8 cellular contexts compared by ENCODE assay signal in genomic region chr6:159062564-159062945, GRCh38. TPM values are rescaled to one million over a fixed set of nuclear protein-coding genes. Genes with fewer than 3 reads are reported as not detected.
A peak's percentile ranks its signal among the peaks of the same experiment; 100 is the strongest.
DNase-seq lines count a peak whose midpoint lies in the region; ATAC-seq and TF ChIP-seq lines count a peak whose summit lies in the region.

No MANE protein-coding gene starts in this region.

- H3K4me3 ChIP-seq in HL-60 (replicated peaks; ENCODE audit: insufficient read depth, low read length) = no peak overlapping the region

- no peak for DNase-seq in activated CD4-positive, CD25-positive, alpha-beta regulatory T cell treated with anti-CD3 and anti-CD28 coated beads, Interleukin-2, amount 50 U/mL, for 72 hours
- DNase-seq in HL-60 (ENCODE audit: low read depth in 1 of 2, low spot score in 1 of 2) (peak in 1 of 2 experiments; percentile 78), SK-N-DZ (ENCODE audit: low spot score) (no peak), amniotic stem cell (lab: John Stamatoyannopoulos, UW) (no peak)
- peak; percentile 50 for DNase-seq in activated effector memory CD4-positive, alpha-beta T cell treated with Interleukin-2 at 50 U/mL for 16 hours
- peak; percentile 15 to 91 (median 60) for DNase-seq in stimulated activated naive CD4-positive, alpha-beta T cell (lab: John Stamatoyannopoulos, UW)

- peak overlapping the region; percentile 82 for H3K27ac ChIP-seq in HL-60 (replicated peaks)

- no peak for TF ChIP-seq CTCF in HL-60 (IDR thresholded peaks at IDR 0.05; ENCODE audit: insufficient read depth, low read length)

- no peaks in the 10 kb centered on the region for H3K27me3 ChIP-seq in HL-60 (ENCODE audit: insufficient read depth, poor library complexity, severe bottlenecking)

- peak; percentile 79 for ATAC-seq in activated CD4-positive, CD25-positive, alpha-beta regulatory T cell treated with anti-CD3 and anti-CD28 coated beads, Interleukin-2, amount 50 U/mL, for 24 hours
- no peak for ATAC-seq in GM21723 (IDR thresholded peaks at IDR 0.05; ENCODE audit: unreplicated experiment)

RNA-seq across cellular contexts. Expression of gene TAGAP, which starts 17.8 kb away (rescaled TPM):
- polyA plus RNA-seq in SK-N-DZ (2014; cell fraction: cytosol; rRNA removed) = not detected in 2 replicates
- polyA plus RNA-seq in SK-N-DZ (2014; cell fraction: nucleus; rRNA removed) = not detected in 2 replicates

Comparison
In these comparisons a context has a peak if more than half of its experiments do, and no peak if none do; other contexts are left out.
1. DNase-seq: peak in activated effector memory CD4-positive, alpha-beta T cell treated with Interleukin-2 at 50 U/mL for 16 hours (single experiment) and stimulated activated naive CD4-positive, alpha-beta T cell (6 of 6); none in activated CD4-positive, CD25-positive, alpha-beta regulatory T cell treated with anti-CD3 and anti-CD28 coated beads, Interleukin-2, amount 50 U/mL, for 72 hours (single experiment), SK-N-DZ (single experiment) and amniotic stem cell (single experiment).